Comparison of ENCODE assay signal across 16 cellular contexts in genomic region chr5:163162645-163163044, GRCh38.
DNase-seq lines count a peak whose midpoint lies in the region; ATAC-seq and TF ChIP-seq lines count a peak whose summit lies in the region.
"Had no signal": no experiment of that assay in that cellular context is flagged by ENCODE, and none has a peak within 500 bp of the region (broad histone marks: within the 10 kb centered on the region; RNA-seq: fewer than 3 reads in every experiment).

No MANE protein-coding gene starts in this region.

- intact Hi-C loops in PC-3 (cut with micrococcal nuclease), result no loop called here

- H2AFZ ChIP-seq in neuron (ENCODE audit: low read depth, low read length) (peak overlapping the region; percentile 11), PC-3 (ENCODE audit: low read length) (no peak overlapping the region)

- no peak overlapping the region for H3K4me3 ChIP-seq in SK-N-MC
- no peak overlapping the region for H3K4me3 ChIP-seq in neuron (ENCODE audit: low read length)
- H3K4me3 ChIP-seq in PC-3 (ENCODE audit: low read length), result no peak overlapping the region
- H3K4me3 ChIP-seq: A549; BLaER1 treated with 17β-estradiol and CSF1 and Interleukin-3, amounts not matched to agents 10 nM and 100 nM had no signal

- DNase-seq in SK-N-MC (ENCODE audit: low read depth, low spot score), result no peak
- DNase-seq in activated CD8-positive, alpha-beta memory T cell treated with anti-CD3 and anti-CD28 coated beads, Interleukin-2, amount 50 U/mL, for 48 hours, result no peak
- no peak for DNase-seq in PC-3
- DNase-seq: AML-193; Caco-2; Calu3; CD4-positive, alpha-beta T cell; CD8-positive, alpha-beta T cell; DMS79 treated with DMSO at 0.1 percent for 48 hours; GF-D8 had no signal

- no peaks in the 10 kb centered on the region for H4K20me1 ChIP-seq in PC-3 (ENCODE audit: low read length)
- H4K20me1 ChIP-seq: BLaER1 treated with 17β-estradiol and CSF1 and Interleukin-3, amounts not matched to agents 10 nM and 100 nM had no signal

- no peaks in the 10 kb centered on the region for H3F3A ChIP-seq in PC-3 (ENCODE audit: low read length, unreplicated experiment)

- H3K4me1 ChIP-seq in neuron (ENCODE audit: insufficient read depth, low read length) (no peaks in the 10 kb centered on the region), PC-3 (ENCODE audit: insufficient read depth, low read length) (peaks cover 7% of the 10 kb centered on the region; the same call in 1 of the 2 replicates)
- H3K4me1 ChIP-seq: A549; BLaER1 treated with 17β-estradiol and CSF1 and Interleukin-3, amounts not matched to agents 10 nM and 100 nM; Caco-2 had no signal

- H3K9me3 ChIP-seq in SK-N-MC (ENCODE audit: low read depth, low read length) (no peaks in the 10 kb centered on the region), neuron (ENCODE audit: low read length) (no peaks in the 10 kb centered on the region), PC-3 (ENCODE audit: low read length) (no peaks in the 10 kb centered on the region)
- H3K9me3 ChIP-seq: A549, Caco-2 had no signal

- POLR2A ChIA-PET in PC-3 (lab: Charles Lee; ENCODE audit: unreplicated experiment), result no interaction called here

- no TSS peak for BruUV-seq in PC-3 (replicated peaks; lab: Mats Ljungman, UMichigan)

- H3K36me3 ChIP-seq in SK-N-MC (ENCODE audit: insufficient read depth, low read length), result no peaks in the 10 kb centered on the region
- no peaks in the 10 kb centered on the region for H3K36me3 ChIP-seq in neuron (ENCODE audit: insufficient read depth, low read length)
- H3K36me3 ChIP-seq in PC-3 (ENCODE audit: low read depth, low read length), result no peaks in the 10 kb centered on the region
- H3K36me3 ChIP-seq: BLaER1 treated with 17β-estradiol and CSF1 and Interleukin-3, amounts not matched to agents 10 nM and 100 nM had no signal

- no peaks in the 10 kb centered on the region for H3K9me2 ChIP-seq in PC-3 (replicated peaks; ENCODE audit: low read length)

- H3K4me2 ChIP-seq in PC-3 (ENCODE audit: low read length), result no peak overlapping the region
- H3K4me2 ChIP-seq: A549; BLaER1 treated with 17β-estradiol and CSF1 and Interleukin-3, amounts not matched to agents 10 nM and 100 nM had no signal

- H3K27ac ChIP-seq in SK-N-MC (0 out of 2 replicates have a peak overlapping the region, but pooled peaks have one; percentile 16), PC-3 (ENCODE audit: low read length) (no peak overlapping the region)
- H3K27ac ChIP-seq: 22Rv1; A549; BLaER1 treated with 17β-estradiol and CSF1 and Interleukin-3, amounts not matched to agents 10 nM and 100 nM; C4-2B had no signal

- no peaks in the 10 kb centered on the region for H3K79me2 ChIP-seq in PC-3 (ENCODE audit: low read length)

- CTCF ChIA-PET in PC-3 (lab: Charles Lee), result no interaction called here

- TF ChIP-seq CTCF in PC-3 (conservative IDR thresholded peaks at IDR 0.05; ENCODE audit: low read depth, low read length), result no peak

- ATAC-seq in GM18861 (IDR thresholded peaks at IDR 0.05; ENCODE audit: unreplicated experiment) (peak; percentile 74), PC-3 (no peak)
- ATAC-seq: A549; CD8-positive, alpha-beta T cell had no signal

- H3K9ac ChIP-seq in SK-N-MC (ENCODE audit: insufficient read length) (no peak overlapping the region), PC-3 (ENCODE audit: low read length) (no peak overlapping the region)
- H3K9ac ChIP-seq: BLaER1 treated with 17β-estradiol and CSF1 and Interleukin-3, amounts not matched to agents 10 nM and 100 nM had no signal

- H3K27me3 ChIP-seq in neuron (ENCODE audit: insufficient read depth, low read length) (no peaks in the 10 kb centered on the region), PC-3 (ENCODE audit: low read length) (no peaks in the 10 kb centered on the region)
- H3K27me3 ChIP-seq: BLaER1 treated with 17β-estradiol and CSF1 and Interleukin-3, amounts not matched to agents 10 nM and 100 nM had no signal
